Comparison of ENCODE assay signal across 20 cellular contexts in genomic region chr3:65664927-65665326, GRCh38.
DNase-seq lines count a peak whose midpoint lies in the region; ATAC-seq, FAIRE-seq and TF ChIP-seq lines count a peak whose summit lies in the region.
"Had no signal": no experiment of that assay in that cellular context is flagged by ENCODE, and none has a peak within 500 bp of the region (broad histone marks: within the 10 kb centered on the region; RNA-seq: fewer than 3 reads in every experiment).

No MANE protein-coding gene starts in this region.

- no peak overlapping the region for H2BK15ac ChIP-seq in H9 (ENCODE audit: low read depth, low read length)

- TF ChIP-seq POLR2A in K562 (conservative IDR thresholded peaks at IDR 0.05) (no peak), esophagus muscularis mucosa (IDR thresholded peaks at IDR 0.05; ENCODE audit: low read depth) (no peak)

- H3K79me2 ChIP-seq in K562 (ENCODE audit: control insufficient read depth, insufficient read depth, low read length) = no peaks in the 10 kb centered on the region
- H3K79me2 ChIP-seq in H9 (ENCODE audit: insufficient read depth, low read length) = no peaks in the 10 kb centered on the region

- POLR2A ChIA-PET in K562 (lab: Yijun Ruan, JAX) = no interaction called here

- H3K23ac ChIP-seq in H9 (ENCODE audit: insufficient read length, low read depth, low read length) = no peak overlapping the region

- H3T11ph ChIP-seq in H9 (ENCODE audit: low read length) = no peak overlapping the region

- no peak overlapping the region for H3K18ac ChIP-seq in H9 (ENCODE audit: insufficient read length, low read depth, low read length)

- no peaks in the 10 kb centered on the region for H3K27me3 ChIP-seq in K562 (ENCODE audit: control insufficient read depth in 2 of 2, insufficient read depth in 2 of 2, low read length in 2 of 2)
- no peaks in the 10 kb centered on the region for H3K27me3 ChIP-seq in esophagus muscularis mucosa
- H3K27me3 ChIP-seq in H9 (ENCODE audit: insufficient read depth, low read length) = no peaks in the 10 kb centered on the region

- no peak overlapping the region for H4K8ac ChIP-seq in H9 (replicated peaks; ENCODE audit: insufficient read length, low read depth, low read length)

- H3K27me3 Mint-ChIP-seq in nephron progenitor cell (ENCODE audit: low read depth, poor library complexity) = peaks cover 3% of the 10 kb centered on the region
- H3K27me3 Mint-ChIP-seq in H9 (ENCODE audit: low read depth) = no peaks in the 10 kb centered on the region
- H3K27me3 Mint-ChIP-seq: CD4-positive, alpha-beta memory T cell had no signal

- H3K4me1 ChIP-seq in K562 (replicated peaks in 1 of 2; ENCODE audit: control insufficient read depth in 2 of 2, insufficient read depth in 2 of 2, low read length in 2 of 2) (peaks cover 0 to 16% of the 10 kb centered on the region in 2 experiments; a peak in 2 of 5 replicates), esophagus muscularis mucosa (no peaks in the 10 kb centered on the region), H9 (ENCODE audit: insufficient read depth, low read length) (no peaks in the 10 kb centered on the region)

- no peak overlapping the region for H3K4ac ChIP-seq in H9 (ENCODE audit: low read depth, low read length)

- no peak for TF ChIP-seq RAD21 in K562 (CRISPR knock-in tag; conservative IDR thresholded peaks at IDR 0.05 in 1 of 2, IDR thresholded peaks at IDR 0.05 in 1 of 2)

- no peak overlapping the region for H2BK12ac ChIP-seq in H9 (ENCODE audit: insufficient read length, low read depth, low read length)

- H3K27ac ChIP-seq in K562 (ENCODE audit: extremely low read depth, low read depth, low read length) (no peak overlapping the region), esophagus muscularis mucosa (replicated peaks in 1 of 4) (no peak overlapping the region), H9 (ENCODE audit: insufficient read length, low read depth, low read length) (no peak overlapping the region)

- no peaks in the 10 kb centered on the region for H3K9me1 ChIP-seq in K562 (ENCODE audit: control insufficient read depth, insufficient read depth, low read length)

- WGBS in K562 (ENCODE audit: insufficient coverage, low coverage, missing lambda C conversion rate) = 25% methylated on average over 2 of the region's 2 CpGs
- WGBS in esophagus muscularis mucosa = 92% methylated on average over 2 of the region's 2 CpGs
- WGBS in H9 (ENCODE audit: extremely low coverage, insufficient read length, low lambda C conversion rate) = no CpG with 5 or more reads among the region's 2 CpGs

- H4K91ac ChIP-seq in H9 (ENCODE audit: insufficient read length, low read depth, low read length) = no peak overlapping the region

- no peak overlapping the region for H3K56ac ChIP-seq in H9 (ENCODE audit: insufficient read length, low read depth, low read length)

- TF ChIP-seq EP300 in K562 (IDR thresholded peaks at IDR 0.05; ENCODE audit: low read length) (peak; percentile 6; the same call in 1 of the 2 replicates), esophagus muscularis mucosa (IDR thresholded peaks at IDR 0.05) (no peak)

- BruUV-seq in K562 (replicated peaks; lab: Mats Ljungman, UMichigan) = no TSS peak

- no peak overlapping the region for H3K14ac ChIP-seq in H9 (ENCODE audit: insufficient read depth, low read length)

- no peak overlapping the region for H4K5ac ChIP-seq in H9 (ENCODE audit: insufficient read length, low read depth, low read length)

- in situ Hi-C loops in K562 (cut with MboI) = loop anchor here (25.0 kb wide), 1 partner anchor 1347 kb away; no protein-coding TSS in a partner anchor

- peak overlapping the region; percentile 74 for H2AFZ ChIP-seq in K562 (ENCODE audit: low read depth, low read length)
- no peak overlapping the region for H2AFZ ChIP-seq in H9 (ENCODE audit: low read length)

- H3K4me2 ChIP-seq in K562 (ENCODE audit: insufficient read depth, low read length) = no peak overlapping the region
- H3K4me2 ChIP-seq in H9 (ENCODE audit: insufficient read depth, insufficient read length, low read length) = no peak overlapping the region

- CTCF ChIA-PET in K562 (lab: Yijun Ruan, JAX; ENCODE audit: low intra/inter-chr PET ratio) = no interaction called here

- no peaks in the 10 kb centered on the region for H3K79me1 ChIP-seq in H9 (ENCODE audit: insufficient read depth, low read depth, low read length, poor library complexity, severe bottlenecking)

- no peak overlapping the region for H2AK5ac ChIP-seq in H9 (ENCODE audit: insufficient read length, low read length)

- H3K4me3 Mint-ChIP-seq in nephron progenitor cell (no peak overlapping the region), H9 (no peak overlapping the region)
- H3K4me3 Mint-ChIP-seq: CD4-positive, alpha-beta memory T cell had no signal

- H2BK20ac ChIP-seq in H9 (ENCODE audit: low read depth, low read length, poor library complexity, severe bottlenecking) = no peak overlapping the region

- H3K36me3 ChIP-seq in K562 (ENCODE audit: control insufficient read depth, insufficient read depth, low read length) (no peaks in the 10 kb centered on the region), esophagus muscularis mucosa (no peaks in the 10 kb centered on the region)

- H4K20me1 ChIP-seq in K562 (replicated peaks; ENCODE audit: control insufficient read depth, insufficient read depth, low read length) (no peaks in the 10 kb centered on the region), H9 (ENCODE audit: control insufficient read depth, insufficient read depth, insufficient read length) (no peaks in the 10 kb centered on the region)

- peak; percentile 12 for DNase-seq in NCI-H69 (lab: John Stamatoyannopoulos, UW)
- DNase-seq in K562 (ENCODE audit: extremely low read depth in 1 of 4, low spot score in 3 of 4) = peak; percentile 33 to 55 (median 37)
- DNase-seq in esophagus muscularis mucosa (ENCODE audit: extremely low spot score) = peak; percentile 24
- DNase-seq in nephron progenitor cell = no peak
- no peak for DNase-seq in posterior vena cava (ENCODE audit: low spot score)
- DNase-seq in stimulated activated naive CD4-positive, alpha-beta T cell treated with Interleukin-2 at 50 U/mL for 16 hours (lab: John Stamatoyannopoulos, UW) = no peak
- no peak for DNase-seq in H9
- DNase-seq: C1 segment of cervical spinal cord; Calu3; CD4-positive, alpha-beta memory T cell; COR-L47; DMS53; DMS79 treated with DMSO at 0.1 percent for 48 hours; GF-D8; H7 had no signal

- ATAC-seq in K562 (peak; percentile 75), GM18873 (IDR thresholded peaks at IDR 0.05; ENCODE audit: low FRiP score, unreplicated experiment) (no peak)
- ATAC-seq: HCT116 had no signal

- FAIRE-seq in K562 (lab: Jason Lieb, UNC) = no peak
- FAIRE-seq: GM12891, GM18507, H1 had no signal

- no peaks in the 10 kb centered on the region for H3K36me3 Mint-ChIP-seq in nephron progenitor cell (ENCODE audit: low read depth)
- H3K36me3 Mint-ChIP-seq in H9 (ENCODE audit: insufficient read depth in 1 of 3, low read depth in 3 of 3) = 0 out of 7 replicates have a peak, but pooled peaks cover 0 to 1% (median 0%) of the 10 kb centered on the region in 3 experiments
- H3K36me3 Mint-ChIP-seq: CD4-positive, alpha-beta memory T cell had no signal

- H3K9me3 Mint-ChIP-seq in nephron progenitor cell (no peaks in the 10 kb centered on the region), H9 (no peaks in the 10 kb centered on the region)

- TF ChIP-seq CTCF in K562 (IDR thresholded peaks at IDR 0.05 in 2 of 3, conservative IDR thresholded peaks at IDR 0.05 in 1 of 3; ENCODE audit: insufficient read depth in 2 of 3, low read depth in 1 of 3, low read length in 3 of 3) (no peak), esophagus muscularis mucosa (IDR thresholded peaks at IDR 0.05) (no peak), nephron progenitor cell (IDR thresholded peaks at IDR 0.05) (no peak), H9 (conservative IDR thresholded peaks at IDR 0.05) (no peak)

- no peak overlapping the region for H2BK120ac ChIP-seq in H9 (ENCODE audit: low read depth, low read length, poor library complexity, severe bottlenecking)

- H2BK5ac ChIP-seq in H9 (ENCODE audit: insufficient read length, low read length) = no peak overlapping the region

- H3K4me1 Mint-ChIP-seq in nephron progenitor cell (peaks cover 15% of the 10 kb centered on the region), H9 (peaks cover 19 to 20% of the 10 kb centered on the region in 2 experiments)
- H3K4me1 Mint-ChIP-seq: CD4-positive, alpha-beta memory T cell had no signal

- H3K4me3 ChIP-seq in K562 = no peak overlapping the region
- no peak overlapping the region for H3K4me3 ChIP-seq in esophagus muscularis mucosa

- no peaks in the 10 kb centered on the region for H3K23me2 ChIP-seq in H9 (ENCODE audit: insufficient read length, low read depth, low read length, poor library complexity, severe bottlenecking)

- intact Hi-C loops in K562 (cut with micrococcal nuclease) (loop anchor here (10.0 kb wide), 1 partner anchor 320 kb away; no protein-coding TSS in a partner anchor), esophagus muscularis mucosa (cut with DNase I) (no loop called here), posterior vena cava (cut with DNase I) (no loop called here)

- H3K9me3 ChIP-seq in K562 (replicated peaks; ENCODE audit: control insufficient read depth, insufficient read depth, low read depth, low read length) (no peaks in the 10 kb centered on the region), esophagus muscularis mucosa (no peaks in the 10 kb centered on the region), H9 (ENCODE audit: control insufficient read depth, low read depth, low read length) (no peaks in the 10 kb centered on the region)

- H3K27ac Mint-ChIP-seq in nephron progenitor cell (peak overlapping the region; percentile 30), H9 (0 out of 7 replicates have a peak overlapping the region, but pooled peaks of 1 of the 3 experiments have one; percentile 44)
- H3K27ac Mint-ChIP-seq: CD4-positive, alpha-beta memory T cell had no signal

- H3K9ac ChIP-seq in K562 (ENCODE audit: insufficient read depth in 1 of 2, low read depth in 2 of 2, low read length in 2 of 2) (peak overlapping the region in 1 of 2 experiments; percentile 6; a peak in 1 of 4 replicates), H9 (ENCODE audit: extremely low read depth, insufficient read length, low read length) (no peak overlapping the region)

TF ChIP-seq in K562, 482 proteins besides CTCF, POLR2A, EP300 and RAD21 (continues in another document):
- TF ChIP-seq MAFF (IDR thresholded peaks at IDR 0.05; ENCODE audit: low read length) = 0 out of 2 replicates have a peak, but pooled peaks have one; percentile 21
- TF ChIP-seq CBFA2T3 (IDR thresholded peaks at IDR 0.05) = peak; percentile 32; the same call in 1 of the 2 replicates

Comparison
In these comparisons a context has a peak if more than half of its experiments do, and no peak if none do; other contexts are left out.
1. DNase-seq: peak in NCI-H69 (single experiment), K562 (4 of 4) and esophagus muscularis mucosa (single experiment); none in nephron progenitor cell (single experiment), posterior vena cava (single experiment), stimulated activated naive CD4-positive, alpha-beta T cell treated with Interleukin-2 at 50 U/mL for 16 hours (single experiment) and H9 (single experiment).